Comparison of ENCODE assay signal across 22 cellular contexts in genomic region chr10:26524161-26524831, GRCh38.
DNase-seq lines count a peak whose midpoint lies in the region; ATAC-seq and TF ChIP-seq lines count a peak whose summit lies in the region.
"Had no signal": no experiment of that assay in that cellular context is flagged by ENCODE, and none has a peak within 500 bp of the region (broad histone marks: within the 10 kb centered on the region; RNA-seq: fewer than 3 reads in every experiment).

No MANE protein-coding gene starts in this region.

- H3K4me1 Mint-ChIP-seq in CD4-positive, CD25-positive, alpha-beta regulatory T cell: peaks cover 11 to 32% (median 15%) of the 10 kb centered on the region in 4 donors
- H3K4me1 Mint-ChIP-seq in Caco-2 (ENCODE audit: low read depth, unreplicated experiment) (peaks cover 19% of the 10 kb centered on the region), naive B cell (peaks cover 5 to 16% (median 16%) of the 10 kb centered on the region in 3 donors)
- peaks cover 40% of the 10 kb centered on the region for H3K4me1 Mint-ChIP-seq in activated naive CD8-positive, alpha-beta T cell treated with anti-CD3 and anti-CD28 coated beads for 36 hours

- no peaks in the 10 kb centered on the region for H3K27me3 Mint-ChIP-seq in CD4-positive, CD25-positive, alpha-beta regulatory T cell
- H3K27me3 Mint-ChIP-seq in Caco-2 (ENCODE audit: insufficient read depth, unreplicated experiment) (no peaks in the 10 kb centered on the region), naive B cell (no peaks in the 10 kb centered on the region)
- no peaks in the 10 kb centered on the region for H3K27me3 Mint-ChIP-seq in activated naive CD8-positive, alpha-beta T cell treated with anti-CD3 and anti-CD28 coated beads for 36 hours

- TF ChIP-seq CTCF in Caco-2 (IDR thresholded peaks at IDR 0.05; ENCODE audit: insufficient read depth in 1 of 2, low read depth in 1 of 2, low read length in 1 of 2, severe bottlenecking in 1 of 2, unreplicated experiment in 1 of 2) (no peak), adrenal gland (IDR thresholded peaks at IDR 0.05) (no peak)

- H3K36me3 ChIP-seq in CD4-positive, CD25-positive, alpha-beta regulatory T cell (ENCODE audit: control insufficient read depth, insufficient read depth, low read length): peaks cover 81% of the 10 kb centered on the region
- no peaks in the 10 kb centered on the region for H3K36me3 ChIP-seq in Caco-2 (ENCODE audit: control insufficient read depth, insufficient read depth, low read length)
- no peaks in the 10 kb centered on the region for H3K36me3 ChIP-seq in adrenal gland (replicated peaks in 1 of 2)
- H3K36me3 ChIP-seq: brain microvascular endothelial cell, MG63, transverse colon had no signal

- intact Hi-C loops in Caco-2 (cut with micrococcal nuclease; ENCODE audit: unreplicated experiment): loop anchor here (1.0 to 5.0 kb wide), 5 partner anchors 8 to 175 kb away; no protein-coding TSS in a partner anchor
- intact Hi-C loops in adrenal gland (cut with DNase I): no loop called here

- H3K27me3 ChIP-seq in CD4-positive, CD25-positive, alpha-beta regulatory T cell (ENCODE audit: control insufficient read depth, insufficient read depth, low read length): no peaks in the 10 kb centered on the region
- no peaks in the 10 kb centered on the region for H3K27me3 ChIP-seq in Caco-2 (replicated peaks; ENCODE audit: control insufficient read depth, insufficient read depth, low read length)
- H3K27me3 ChIP-seq in adrenal gland: no peaks in the 10 kb centered on the region
- H3K27me3 ChIP-seq: brain microvascular endothelial cell, MG63, transverse colon had no signal

- peaks cover 65% of the 10 kb centered on the region for H3K36me3 Mint-ChIP-seq in CD4-positive, CD25-positive, alpha-beta regulatory T cell
- H3K36me3 Mint-ChIP-seq in Caco-2 (ENCODE audit: insufficient read depth, unreplicated experiment): peaks cover 14% of the 10 kb centered on the region
- peaks cover 61% of the 10 kb centered on the region for H3K36me3 Mint-ChIP-seq in activated naive CD8-positive, alpha-beta T cell treated with anti-CD3 and anti-CD28 coated beads for 36 hours
- H3K36me3 Mint-ChIP-seq in naive B cell: peaks cover 37% of the 10 kb centered on the region in 2 donors

- in situ Hi-C loops in G401 (cut with HindIII; ENCODE audit: low sequenced_read_pairs): no loop called here

- WGBS in adrenal gland, 4 donors: 57 to 70% (median 62%) methylated on average over 5 of the region's 5 CpGs

- H3K9me3 ChIP-seq in CD4-positive, CD25-positive, alpha-beta regulatory T cell (ENCODE audit: control insufficient read depth in 2 of 2, low read length in 2 of 2): peaks cover 0 to 4% of the 10 kb centered on the region in 2 experiments
- H3K9me3 ChIP-seq in Caco-2 (peaks cover 37% of the 10 kb centered on the region), adrenal gland (replicated peaks in 1 of 3) (no peaks in the 10 kb centered on the region)
- H3K9me3 ChIP-seq: MG63, mucosa of descending colon, transverse colon had no signal

- H3K4me1 ChIP-seq in CD4-positive, CD25-positive, alpha-beta regulatory T cell (ENCODE audit: control insufficient read depth, insufficient read depth, low read length, poor library complexity, severe bottlenecking): no peaks in the 10 kb centered on the region
- H3K4me1 ChIP-seq in Caco-2 (peaks cover 26% of the 10 kb centered on the region), adrenal gland (replicated peaks in 1 of 2) (no peaks in the 10 kb centered on the region)
- H3K4me1 ChIP-seq: parathyroid adenoma, transverse colon had no signal

- DNase-seq in CD4-positive, CD25-positive, alpha-beta regulatory T cell: no peak
- DNase-seq in Caco-2 (peak; percentile 67 to 77), naive B cell (no peak), SKM-1 (lab: John Stamatoyannopoulos, UW; ENCODE audit: unreplicated experiment) (no peak), G401 (ENCODE audit: low spot score) (no peak), adrenal gland (no peak)
- DNase-seq in activated naive CD8-positive, alpha-beta T cell treated with anti-CD3 and anti-CD28 coated beads for 36 hours: no peak
- DNase-seq: activated effector memory CD4-positive, alpha-beta T cell treated with anti-CD3 and anti-CD28 coated beads, Interleukin-2, amount 50 U/mL, for 16 hours; brain microvascular endothelial cell; kidney; MG63; mucosa of descending colon; NCI-H1930; NCI-H510A treated with DMSO at 0.1 percent for 48 hours; PC-3; stimulated activated CD4-positive, alpha-beta T cell treated with anti-CD3 and anti-CD28 coated beads, Interleukin-4, amount 100 ng/mL, for 24 hours; transverse colon had no signal

- H3K4me3 ChIP-seq in CD4-positive, CD25-positive, alpha-beta regulatory T cell (ENCODE audit: low read depth, low read length): no peak overlapping the region
- H3K4me3 ChIP-seq in Caco-2 (ENCODE audit: low read depth, low read length) (no peak overlapping the region), adrenal gland (no peak overlapping the region)
- H3K4me3 ChIP-seq: MG63, mucosa of descending colon, skin epidermis, transverse colon had no signal

- no peak overlapping the region for H3K27ac ChIP-seq in CD4-positive, CD25-positive, alpha-beta regulatory T cell (ENCODE audit: insufficient read depth, low read length, poor library complexity, severe bottlenecking)
- no peak overlapping the region for H3K27ac ChIP-seq in adrenal gland
- H3K27ac ChIP-seq: brain microvascular endothelial cell, C4-2B, parathyroid adenoma, transverse colon had no signal

- ATAC-seq in CD4-positive, CD25-positive, alpha-beta regulatory T cell (ENCODE audit: low read depth in 2 of 2): no peak
- ATAC-seq in naive B cell (ENCODE audit: low read depth in 2 of 2): no peak
- ATAC-seq: HepG2, mucosa of descending colon, PC-3, SK-N-SH treated with all-trans-retinoic acid at 6 μM for 48 hours had no signal

- POLR2A ChIA-PET in Caco-2 (lab: Charles Lee): interaction anchor here (0.9 to 1.0 kb wide), 2 partner anchors 9 to 11 kb away, joined by 3 to 4 read pairs; no protein-coding TSS in a partner anchor

- CTCF ChIA-PET in Caco-2 (lab: Charles Lee): interaction anchor here (0.5 to 1.7 kb wide), 5 partner anchors 8 to 189 kb away, joined by 3 to 8 read pairs (median 4); no protein-coding TSS in a partner anchor

- no TSS peak for BruUV-seq in Caco-2 (replicated peaks; lab: Mats Ljungman, UMichigan)

- peak overlapping the region in 2 of 3 donors; percentile 60 to 81 for H3K27ac Mint-ChIP-seq in CD4-positive, CD25-positive, alpha-beta regulatory T cell
- H3K27ac Mint-ChIP-seq in Caco-2 (ENCODE audit: unreplicated experiment): peak overlapping the region; percentile 99
- H3K27ac Mint-ChIP-seq in activated naive CD8-positive, alpha-beta T cell treated with anti-CD3 and anti-CD28 coated beads for 36 hours: peak overlapping the region; percentile 54
- peak overlapping the region in 5 of 6 donors; percentile 6 to 46 (median 29) for H3K27ac Mint-ChIP-seq in naive B cell

- no peak overlapping the region for H3K4me3 Mint-ChIP-seq in CD4-positive, CD25-positive, alpha-beta regulatory T cell
- H3K4me3 Mint-ChIP-seq in Caco-2 (ENCODE audit: unreplicated experiment) (peak overlapping the region; percentile 35), naive B cell (no peak overlapping the region)
- no peak overlapping the region for H3K4me3 Mint-ChIP-seq in activated naive CD8-positive, alpha-beta T cell treated with anti-CD3 and anti-CD28 coated beads for 36 hours

- peaks cover 0 to 6% (median 0%) of the 10 kb centered on the region in 7 donors for H3K9me3 Mint-ChIP-seq in CD4-positive, CD25-positive, alpha-beta regulatory T cell
- H3K9me3 Mint-ChIP-seq in Caco-2 (ENCODE audit: unreplicated experiment) (peaks cover 25% of the 10 kb centered on the region), naive B cell (peaks cover 0 to 2% (median 0%) of the 10 kb centered on the region in 7 donors)
- H3K9me3 Mint-ChIP-seq in activated naive CD8-positive, alpha-beta T cell treated with anti-CD3 and anti-CD28 coated beads for 36 hours: peaks cover 3% of the 10 kb centered on the region

- no peak for TF ChIP-seq POLR2A in adrenal gland (IDR thresholded peaks at IDR 0.05)

Comparison
In these comparisons a context has a peak if more than half of its experiments do, and no peak if none do; other contexts are left out.
1. DNase-seq: peak in Caco-2 (2 of 2); none in CD4-positive, CD25-positive, alpha-beta regulatory T cell (0 of 3), activated naive CD8-positive, alpha-beta T cell treated with anti-CD3 and anti-CD28 coated beads for 36 hours (single experiment), naive B cell (single experiment), SKM-1 (single experiment), G401 (single experiment) and adrenal gland (0 of 7).
2. H3K27ac Mint-ChIP-seq: peak in every context shown above with its lines; median percentile 99 in Caco-2; 70 in CD4-positive, CD25-positive, alpha-beta regulatory T cell; 54 in activated naive CD8-positive, alpha-beta T cell treated with anti-CD3 and anti-CD28 coated beads for 36 hours; 29 in naive B cell.